Comparison of ENCODE assay signal across 17 cellular contexts in genomic region chr15:62858343-62858742, GRCh38.
"Had no signal": no experiment of that assay in that cellular context is flagged by ENCODE, and none has a peak within 500 bp of the region (broad histone marks: within the 10 kb centered on the region; RNA-seq: fewer than 3 reads in every experiment).

No MANE protein-coding gene starts in this region.

- H3K27ac ChIP-seq: brain microvascular endothelial cell, gastrocnemius medialis, heart right ventricle, parathyroid adenoma, tibial artery had no signal

- H3K4me1 ChIP-seq: gastrocnemius medialis, heart right ventricle, parathyroid adenoma had no signal

- H3K79me2 ChIP-seq: parathyroid adenoma had no signal

- DNase-seq: activated CD4-positive, alpha-beta T cell treated with anti-CD3 and anti-CD28 coated beads for 36 hours; activated CD8-positive, alpha-beta memory T cell treated with anti-CD3 and anti-CD28 coated beads, Interleukin-2, amount 50 U/mL, for 4 hours; activated CD8-positive, alpha-beta T cell treated with anti-CD3 and anti-CD28 coated beads, Interleukin-2, amount 10 ng/mL, durations not matched to agents 7 days and 5 days; activated effector memory CD4-positive, alpha-beta T cell treated with anti-CD3 and anti-CD28 coated beads, Interleukin-2, amount 50 U/mL, for 16 hours; activated naive CD8-positive, alpha-beta T cell treated with anti-CD3 and anti-CD28 coated beads, Interleukin-2, amount 10 ng/mL, durations not matched to agents 7 days and 5 days; brain microvascular endothelial cell; cerebellar nuclear complex; gastrocnemius medialis; heart right ventricle; naive thymus-derived CD4-positive, alpha-beta T cell; stimulated activated CD4-positive, alpha-beta T cell treated with anti-CD3 and anti-CD28 coated beads, Interleukin-15, amount 100 ng/mL, for 24 hours; stimulated activated CD4-positive, alpha-beta T cell treated with anti-CD3 and anti-CD28 coated beads, Interleukin-4, amount 100 ng/mL, for 1 hour; stimulated activated naive B cell treated with anti-CD40 and anti-IgM and Interleukin-4, amounts not matched to agents 10 μg/mL and 1 μg/mL and 100 μg/mL, for 72 hours; T-helper 17 cell; tibial artery had no signal

- H2AFZ ChIP-seq: parathyroid adenoma had no signal

- H3K9ac ChIP-seq: parathyroid adenoma had no signal

- H3K9me3 ChIP-seq: gastrocnemius medialis, tibial artery had no signal

- H3K36me3 ChIP-seq: brain microvascular endothelial cell, gastrocnemius medialis, heart right ventricle, tibial artery had no signal

- H3K27me3 ChIP-seq: brain microvascular endothelial cell, gastrocnemius medialis, heart right ventricle, tibial artery had no signal

- H3K4me3 ChIP-seq: gastrocnemius medialis, heart right ventricle, tibial artery had no signal

- ATAC-seq: gastrocnemius medialis; stimulated activated naive B cell treated with anti-CD40 and anti-IgM and Interleukin-4, amounts not matched to agents 10 μg/mL and 1 μg/mL and 100 μg/mL, for 72 hours; T-helper 17 cell had no signal

- FAIRE-seq: endometrium had no signal
